In genomic region chr6:143546599-143546998, GRCh38 we compare ENCODE assay signal across 23 cellular contexts. TPM values are rescaled to one million over a fixed set of nuclear protein-coding genes. Genes with fewer than 3 reads are reported as not detected.
DNase-seq lines count a peak whose midpoint lies in the region; ATAC-seq and TF ChIP-seq lines count a peak whose summit lies in the region.
"Had no signal": no experiment of that assay in that cellular context is flagged by ENCODE, and none has a peak within 500 bp of the region (broad histone marks: within the 10 kb centered on the region; RNA-seq: fewer than 3 reads in every experiment).

No MANE protein-coding gene starts in this region.

- H3K36me3 ChIP-seq in CD8-positive, alpha-beta T cell (ENCODE audit: insufficient read depth, low read length): no peaks in the 10 kb centered on the region
- H3K36me3 ChIP-seq in hepatocyte (replicated peaks; ENCODE audit: insufficient read depth, low read depth): no peaks in the 10 kb centered on the region
- H3K36me3 ChIP-seq in thyroid gland: no peaks in the 10 kb centered on the region

- H3K9me2 ChIP-seq in hepatocyte (replicated peaks; ENCODE audit: insufficient read depth): no peaks in the 10 kb centered on the region

- WGBS in hepatocyte (ENCODE audit: low lambda C conversion rate, missing lambda C conversion rate): 91% methylated on average over 3 of the region's 3 CpGs
- 97 to 99% methylated on average over 3 of the region's 3 CpGs for WGBS in thyroid gland, 2 donors

- TF ChIP-seq POLR2A in thyroid gland (IDR thresholded peaks at IDR 0.05): no peak

- no peak for TF ChIP-seq CTCF in CD8-positive, alpha-beta T cell (IDR thresholded peaks at IDR 0.05)
- no peak for TF ChIP-seq CTCF in hepatocyte (IDR thresholded peaks at IDR 0.05; ENCODE audit: poor library complexity)
- no peak for TF ChIP-seq CTCF in thyroid gland (IDR thresholded peaks at IDR 0.05)

- no peaks in the 10 kb centered on the region for H4K20me1 ChIP-seq in hepatocyte (ENCODE audit: insufficient read depth, poor library complexity, severe bottlenecking)

- H3K27me3 Mint-ChIP-seq in activated CD4-positive, alpha-beta T cell treated with anti-CD3 and anti-CD28 coated beads, Interleukin-2, amount 10 ng/mL, durations not matched to agents 7 days and 5 days: no peaks in the 10 kb centered on the region
- H3K27me3 Mint-ChIP-seq in CD8-positive, alpha-beta T cell (ENCODE audit: low read depth): no peaks in the 10 kb centered on the region
- no peaks in the 10 kb centered on the region for H3K27me3 Mint-ChIP-seq in T-cell

- peaks cover 15% of the 10 kb centered on the region for H3K36me3 Mint-ChIP-seq in activated CD4-positive, alpha-beta T cell treated with anti-CD3 and anti-CD28 coated beads, Interleukin-2, amount 10 ng/mL, durations not matched to agents 7 days and 5 days (ENCODE audit: low read depth)
- no peaks in the 10 kb centered on the region for H3K36me3 Mint-ChIP-seq in CD8-positive, alpha-beta T cell
- H3K36me3 Mint-ChIP-seq in T-cell: peaks cover 7% of the 10 kb centered on the region

- peaks cover 82% of the 10 kb centered on the region for H3K4me1 Mint-ChIP-seq in activated CD4-positive, alpha-beta T cell treated with anti-CD3 and anti-CD28 coated beads, Interleukin-2, amount 10 ng/mL, durations not matched to agents 7 days and 5 days
- H3K4me1 Mint-ChIP-seq in CD8-positive, alpha-beta T cell (ENCODE audit: low read depth): peaks cover 62% of the 10 kb centered on the region
- H3K4me1 Mint-ChIP-seq in T-cell: peaks cover 79 to 93% (median 82%) of the 10 kb centered on the region in 3 donors

- no peak overlapping the region for H2AFZ ChIP-seq in hepatocyte
- H2AFZ ChIP-seq: GM23338 had no signal

- H3K27ac ChIP-seq in CD8-positive, alpha-beta T cell (ENCODE audit: low read depth, low read length): no peak overlapping the region
- H3K27ac ChIP-seq in hepatocyte (peak overlapping the region; percentile 96), thyroid gland (no peak overlapping the region)
- H3K27ac ChIP-seq: A549 had no signal

- H3K4me1 ChIP-seq in CD8-positive, alpha-beta T cell (ENCODE audit: insufficient read depth, low read length): peaks cover 10% of the 10 kb centered on the region
- peaks cover 44% of the 10 kb centered on the region for H3K4me1 ChIP-seq in hepatocyte (ENCODE audit: insufficient read depth)
- no peaks in the 10 kb centered on the region for H3K4me1 ChIP-seq in thyroid gland

- CTCF ChIA-PET in activated CD4-positive, alpha-beta T cell treated with anti-CD3 and anti-CD28 coated beads, Interleukin-2, amount 10 ng/mL, durations not matched to agents 7 days and 5 days (lab: Charles Lee): interaction anchor here (0.9 to 2.0 kb wide), 3 partner anchors 8 to 393 kb away, joined by 3 to 11 read pairs (median 3); no protein-coding TSS in a partner anchor
- CTCF ChIA-PET in CD8-positive, alpha-beta T cell (lab: Charles Lee): interaction anchor here (1.2 kb wide), 1 partner anchor 29 kb away, joined by 5 read pairs; no protein-coding TSS in a partner anchor
- CTCF ChIA-PET in T-cell (lab: Charles Lee): interaction anchor here (0.7 to 2.7 kb wide), 7 partner anchors 9 to 46 kb away, joined by 3 to 12 read pairs (median 4); no protein-coding TSS in a partner anchor

- no peaks in the 10 kb centered on the region for H3K9me3 Mint-ChIP-seq in activated CD4-positive, alpha-beta T cell treated with anti-CD3 and anti-CD28 coated beads, Interleukin-2, amount 10 ng/mL, durations not matched to agents 7 days and 5 days
- no peaks in the 10 kb centered on the region for H3K9me3 Mint-ChIP-seq in CD8-positive, alpha-beta T cell
- no peaks in the 10 kb centered on the region for H3K9me3 Mint-ChIP-seq in T-cell
- H3K9me3 Mint-ChIP-seq: GM23338 had no signal

- peak overlapping the region; percentile 88 for H3K27ac Mint-ChIP-seq in activated CD4-positive, alpha-beta T cell treated with anti-CD3 and anti-CD28 coated beads, Interleukin-2, amount 10 ng/mL, durations not matched to agents 7 days and 5 days
- peak overlapping the region; percentile 91 for H3K27ac Mint-ChIP-seq in CD8-positive, alpha-beta T cell
- H3K27ac Mint-ChIP-seq in T-cell: peak overlapping the region; percentile 97 to 98
- H3K27ac Mint-ChIP-seq: GM23338 had no signal

- POLR2A ChIA-PET in activated CD4-positive, alpha-beta T cell treated with anti-CD3 and anti-CD28 coated beads, Interleukin-2, amount 10 ng/mL, durations not matched to agents 7 days and 5 days (lab: Charles Lee): no interaction called here
- POLR2A ChIA-PET in CD8-positive, alpha-beta T cell (lab: Charles Lee): interaction anchor here (1.0 to 2.6 kb wide), 3 partner anchors 9 to 10 kb away, joined by 3 to 8 read pairs (median 8); no protein-coding TSS in a partner anchor
- POLR2A ChIA-PET in T-cell (lab: Charles Lee): interaction anchor here in 1 of 2 donors (2.4 kb wide), 1 partner anchor 9 kb away, joined by 11 read pairs; no protein-coding TSS in a partner anchor

- no peak overlapping the region for H3K4me3 Mint-ChIP-seq in activated CD4-positive, alpha-beta T cell treated with anti-CD3 and anti-CD28 coated beads, Interleukin-2, amount 10 ng/mL, durations not matched to agents 7 days and 5 days
- no peak overlapping the region for H3K4me3 Mint-ChIP-seq in CD8-positive, alpha-beta T cell
- H3K4me3 Mint-ChIP-seq in T-cell: no peak overlapping the region
- H3K4me3 Mint-ChIP-seq: GM23338 had no signal

- no peak for ATAC-seq in CD8-positive, alpha-beta T cell
- ATAC-seq in T-cell (replicated peaks in 1 of 4): no peak
- ATAC-seq in stimulated activated naive CD8-positive, alpha-beta T cell treated with anti-CD3 and anti-CD28 coated beads, Interleukin-15, Interleukin-2, amounts not matched to agents 100 U/mL and 50 U/mL, for 24 hours: no peak
- ATAC-seq in HG03439 (IDR thresholded peaks at IDR 0.05; ENCODE audit: unreplicated experiment): no peak
- ATAC-seq: A549, GM23338, Right ventricle myocardium inferior had no signal

- peaks cover 65% of the 10 kb centered on the region for H3K79me2 ChIP-seq in hepatocyte

- DNase-seq in activated CD4-positive, alpha-beta T cell treated with anti-CD3 and anti-CD28 coated beads, Interleukin-2, amount 10 ng/mL, durations not matched to agents 7 days and 5 days: no peak
- no peak for DNase-seq in activated CD4-positive, alpha-beta T cell treated with anti-CD3 and anti-CD28 coated beads, Interleukin-2, amount 50 U/mL, for 48 hours
- DNase-seq in CD8-positive, alpha-beta T cell: no peak
- DNase-seq in T-cell (no peak), hepatocyte (ENCODE audit: low spot score) (no peak), thyroid gland (no peak)
- DNase-seq in stimulated activated naive CD8-positive, alpha-beta T cell treated with anti-CD3 and anti-CD28 coated beads, Interleukin-15, Interleukin-2, amounts not matched to agents 100 U/mL and 50 U/mL, for 24 hours: no peak
- DNase-seq: C1 segment of cervical spinal cord; DMS153; GF-D8; HCEC 1CT; KBM-7; MV-4-11; NCI-H187; NCI-H2107; NCI-H510A; NCI-H748 treated with DMSO at 0.1 percent for 48 hours; NK-92 treated with Interleukin-12 subunit alpha and Interleukin-12 subunit beta, amount 100 ng/mL, for 24 hours had no signal

- intact Hi-C loops in CD8-positive, alpha-beta T cell (cut with DNase I, micrococcal nuclease): loop anchor here in 1 of 2 experiments (2.0 to 5.0 kb wide), 2 partner anchors 36 to 296 kb away; partner anchors contain the start of genes FUCA2 and LTV1
- intact Hi-C loops in thyroid gland (cut with DNase I): no loop called here

- no peaks in the 10 kb centered on the region for H3K27me3 ChIP-seq in CD8-positive, alpha-beta T cell (ENCODE audit: insufficient read depth, low read length)
- H3K27me3 ChIP-seq in hepatocyte (no peaks in the 10 kb centered on the region), thyroid gland (no peaks in the 10 kb centered on the region)

- no peak overlapping the region for H3K4me3 ChIP-seq in CD8-positive, alpha-beta T cell (ENCODE audit: low read depth, low read length)
- H3K4me3 ChIP-seq in hepatocyte: no peak overlapping the region
- no peak overlapping the region for H3K4me3 ChIP-seq in thyroid gland (replicated peaks in 1 of 3)
- H3K4me3 ChIP-seq: A549, GM23338 had no signal

- H3K4me2 ChIP-seq in hepatocyte: no peak overlapping the region
- H3K4me2 ChIP-seq: GM23338 had no signal

- H3K9me3 ChIP-seq in CD8-positive, alpha-beta T cell (ENCODE audit: low read length): no peaks in the 10 kb centered on the region
- H3K9me3 ChIP-seq in hepatocyte (ENCODE audit: low read depth) (no peaks in the 10 kb centered on the region), thyroid gland (no peaks in the 10 kb centered on the region)
- H3K9me3 ChIP-seq: A549 had no signal

RNA-seq across cellular contexts. Expression of gene FUCA2, which starts 35.1 kb away (rescaled TPM):
- total RNA-seq in activated CD4-positive, alpha-beta T cell treated with anti-CD3 and anti-CD28 coated beads, Interleukin-2, amount 10 ng/mL, durations not matched to agents 7 days and 5 days: 10 to 100 TPM in 1 of 2 experiments, 1 to 10 TPM in 1; 6.5 to 10.0 TPM
- total RNA-seq in CD8-positive, alpha-beta T cell: 1 to 10 TPM; 1.6 to 2.2 TPM
- total RNA-seq in T-cell (1 to 10 TPM; 4.6 to 9.0 (median 7.1) TPM), hepatocyte (117 TPM in 2 replicates), thyroid gland (10 to 100 TPM; 31.7 to 59.1 (median 44.7) TPM)
- polyA plus RNA-seq in hepatocyte: 141 and 142 TPM in 2 replicates
- total RNA-seq: OCI-LY7 had no signal
